Comparison of ENCODE assay signal across 1 cellular context in the genomic region with DNA sequence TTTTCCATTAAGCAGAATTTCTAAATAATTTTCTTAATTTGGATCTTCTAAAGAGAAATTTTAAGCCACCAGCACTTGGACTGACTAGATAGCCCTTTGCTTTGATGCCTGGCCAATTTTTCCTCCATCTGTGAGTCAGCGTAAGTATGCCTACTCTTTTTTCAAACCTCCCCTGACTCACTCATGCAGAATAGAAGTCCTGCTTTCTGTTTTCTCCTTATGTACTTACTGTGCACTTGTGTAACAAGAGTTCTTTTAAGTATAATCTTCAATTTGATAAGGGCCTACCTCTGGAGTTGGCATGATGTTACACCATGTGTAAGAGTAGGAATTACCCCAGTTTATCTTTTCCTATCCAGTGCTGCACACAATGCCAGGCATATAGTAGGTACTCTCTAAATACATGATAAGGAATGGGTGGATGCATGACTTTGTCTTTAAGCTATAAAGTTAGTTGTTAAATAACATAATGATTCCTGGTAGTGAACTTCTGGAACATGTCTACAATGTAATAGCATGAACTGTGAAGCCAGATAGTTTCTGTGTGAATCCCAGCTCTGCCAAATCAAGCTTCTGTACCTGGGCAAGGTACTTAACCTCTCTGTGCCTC.
TF ChIP-seq lines count a peak whose summit lies in the region.

No MANE protein-coding gene starts in this region.

TF ChIP-seq in K562, 482 proteins besides CTCF, POLR2A, EP300 and RAD21 (continued from another document):
- no peak for TF ChIP-seq ZNF592 (IDR thresholded peaks at IDR 0.05)
- no peak; the same call in 1 of the 2 replicates for TF ChIP-seq JUND (IDR thresholded peaks at IDR 0.05; ENCODE audit: borderline replicate concordance, low read depth, low read length)
- peak; percentile 71; the same call in 2 of the 3 replicates for TF ChIP-seq JUND (tag; IDR thresholded peaks at IDR 0.05; ENCODE audit: borderline replicate concordance, low read depth, low read length)
- no peak for TF ChIP-seq NUFIP1 (IDR thresholded peaks at IDR 0.05; ENCODE audit: partially characterized antibody)
- no peak for TF ChIP-seq SP2 (IDR thresholded peaks at IDR 0.05; ENCODE audit: extremely low read depth, low read depth, low read length, poor library complexity, severe bottlenecking)
- no peak for TF ChIP-seq TBL1XR1 (IDR thresholded peaks at IDR 0.05; ENCODE audit: low read length in 2 of 2)
- no peak for TF ChIP-seq ZNF561 (CRISPR knock-in tag; conservative IDR thresholded peaks at IDR 0.05)
- TF ChIP-seq THAP7 (CRISPR knock-in tag; IDR thresholded peaks at IDR 0.05) = no peak
- TF ChIP-seq ZBTB7A (IDR thresholded peaks at IDR 0.05; ENCODE audit: borderline replicate concordance, control insufficient read depth, low read depth, low read length) = no peak
- TF ChIP-seq HDAC2 (IDR thresholded peaks at IDR 0.05) = no peak
- TF ChIP-seq, protein P1, sequence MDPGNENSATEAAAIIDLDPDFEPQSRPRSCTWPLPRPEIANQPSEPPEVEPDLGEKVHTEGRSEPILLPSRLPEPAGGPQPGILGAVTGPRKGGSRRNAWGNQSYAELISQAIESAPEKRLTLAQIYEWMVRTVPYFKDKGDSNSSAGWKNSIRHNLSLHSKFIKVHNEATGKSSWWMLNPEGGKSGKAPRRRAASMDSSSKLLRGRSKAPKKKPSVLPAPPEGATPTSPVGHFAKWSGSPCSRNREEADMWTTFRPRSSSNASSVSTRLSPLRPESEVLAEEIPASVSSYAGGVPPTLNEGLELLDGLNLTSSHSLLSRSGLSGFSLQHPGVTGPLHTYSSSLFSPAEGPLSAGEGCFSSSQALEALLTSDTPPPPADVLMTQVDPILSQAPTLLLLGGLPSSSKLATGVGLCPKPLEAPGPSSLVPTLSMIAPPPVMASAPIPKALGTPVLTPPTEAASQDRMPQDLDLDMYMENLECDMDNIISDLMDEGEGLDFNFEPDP (CRISPR knock-in tag; IDR thresholded peaks at IDR 0.05) = no peak
- 0 out of 2 replicates have a peak, but pooled peaks have one; percentile 4 for TF ChIP-seq MAFF (IDR thresholded peaks at IDR 0.05; ENCODE audit: low read length)
- peak; percentile 33; the same call in 1 of the 2 replicates for TF ChIP-seq MAFG (tag; conservative IDR thresholded peaks at IDR 0.05)
- TF ChIP-seq ZNF764 (CRISPR knock-in tag; IDR thresholded peaks at IDR 0.05; ENCODE audit: low read depth) = no peak
- no peak for TF ChIP-seq ZSCAN29 (IDR thresholded peaks at IDR 0.05)
- TF ChIP-seq RBM39 (optimal IDR thresholded peaks at IDR 0.05; ENCODE audit: low read depth, low read length) = no peak
- peak; percentile 19; the same call in 1 of the 2 replicates for TF ChIP-seq ZNF316 (IDR thresholded peaks at IDR 0.05)
- TF ChIP-seq TSHZ1 (CRISPR knock-in tag; IDR thresholded peaks at IDR 0.05) = no peak
- TF ChIP-seq ARID1B (IDR thresholded peaks at IDR 0.05) = peak; percentile 46
- TF ChIP-seq TCF15 (CRISPR knock-in tag; IDR thresholded peaks at IDR 0.05) = no peak
- no peak for TF ChIP-seq HOXB6 (CRISPR knock-in tag; IDR thresholded peaks at IDR 0.05; ENCODE audit: borderline replicate concordance)
- no peak for TF ChIP-seq HMG20B (CRISPR knock-in tag; IDR thresholded peaks at IDR 0.05)
- no peak for TF ChIP-seq ZKSCAN3 (CRISPR knock-in tag; IDR thresholded peaks at IDR 0.05)
- no peak for TF ChIP-seq GTF2F1 (IDR thresholded peaks at IDR 0.05; ENCODE audit: low read depth, low read length)
- TF ChIP-seq, protein P2, sequence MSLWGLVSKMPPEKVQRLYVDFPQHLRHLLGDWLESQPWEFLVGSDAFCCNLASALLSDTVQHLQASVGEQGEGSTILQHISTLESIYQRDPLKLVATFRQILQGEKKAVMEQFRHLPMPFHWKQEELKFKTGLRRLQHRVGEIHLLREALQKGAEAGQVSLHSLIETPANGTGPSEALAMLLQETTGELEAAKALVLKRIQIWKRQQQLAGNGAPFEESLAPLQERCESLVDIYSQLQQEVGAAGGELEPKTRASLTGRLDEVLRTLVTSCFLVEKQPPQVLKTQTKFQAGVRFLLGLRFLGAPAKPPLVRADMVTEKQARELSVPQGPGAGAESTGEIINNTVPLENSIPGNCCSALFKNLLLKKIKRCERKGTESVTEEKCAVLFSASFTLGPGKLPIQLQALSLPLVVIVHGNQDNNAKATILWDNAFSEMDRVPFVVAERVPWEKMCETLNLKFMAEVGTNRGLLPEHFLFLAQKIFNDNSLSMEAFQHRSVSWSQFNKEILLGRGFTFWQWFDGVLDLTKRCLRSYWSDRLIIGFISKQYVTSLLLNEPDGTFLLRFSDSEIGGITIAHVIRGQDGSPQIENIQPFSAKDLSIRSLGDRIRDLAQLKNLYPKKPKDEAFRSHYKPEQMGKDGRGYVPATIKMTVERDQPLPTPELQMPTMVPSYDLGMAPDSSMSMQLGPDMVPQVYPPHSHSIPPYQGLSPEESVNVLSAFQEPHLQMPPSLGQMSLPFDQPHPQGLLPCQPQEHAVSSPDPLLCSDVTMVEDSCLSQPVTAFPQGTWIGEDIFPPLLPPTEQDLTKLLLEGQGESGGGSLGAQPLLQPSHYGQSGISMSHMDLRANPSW (CRISPR knock-in tag; IDR thresholded peaks at IDR 0.05) = no peak
